Comparison of ENCODE assay signal across 1 cellular context in genomic region chr6:27161946-27162603, GRCh38.
TF ChIP-seq lines count a peak whose summit lies in the region.

No MANE protein-coding gene starts in this region.

TF ChIP-seq in K562, 482 proteins besides CTCF, POLR2A, EP300 and RAD21 (continued from another document and continues in another):
- TF ChIP-seq ZBTB40 (IDR thresholded peaks at IDR 0.05): peak; percentile 84
- peak; percentile 77; the same call in 1 of the 2 replicates for TF ChIP-seq ZBTB40 (CRISPR knock-in tag; IDR thresholded peaks at IDR 0.05)
- no peak for TF ChIP-seq HNRNPH1 (optimal IDR thresholded peaks at IDR 0.05; ENCODE audit: low read depth, low read length)
- no peak for TF ChIP-seq NONO (IDR thresholded peaks at IDR 0.05; ENCODE audit: low read depth in 2 of 2, low read length in 1 of 2)
- no peak for TF ChIP-seq PHF20 (IDR thresholded peaks at IDR 0.05; ENCODE audit: partially characterized antibody)
- no peak for TF ChIP-seq TAF15 (IDR thresholded peaks at IDR 0.05; ENCODE audit: low read depth, low read length)
- no peak for TF ChIP-seq SREBF2 (CRISPR knock-in tag; IDR thresholded peaks at IDR 0.05)
- TF ChIP-seq MAFG (tag; conservative IDR thresholded peaks at IDR 0.05): peak; percentile 74
- 0 out of 2 replicates have a peak, but pooled peaks have one; percentile 2 for TF ChIP-seq DNMT1 (IDR thresholded peaks at IDR 0.05)
- no peak for TF ChIP-seq TCF7 (IDR thresholded peaks at IDR 0.05; ENCODE audit: borderline replicate concordance)
- no peak for TF ChIP-seq TEAD1 (CRISPR knock-in tag; IDR thresholded peaks at IDR 0.05)
- no peak for TF ChIP-seq CBFA2T2 (conservative IDR thresholded peaks at IDR 0.05)
- 0 out of 2 replicates have a peak, but pooled peaks have one; percentile 41 for TF ChIP-seq ZSCAN29 (IDR thresholded peaks at IDR 0.05)
- 0 out of 2 replicates have a peak, but pooled peaks have one; percentile 27 for TF ChIP-seq FOXK1 (CRISPR knock-in tag; IDR thresholded peaks at IDR 0.05; ENCODE audit: borderline replicate concordance)
- no peak for TF ChIP-seq ZNF639 (CRISPR knock-in tag; conservative IDR thresholded peaks at IDR 0.05 in 1 of 2, IDR thresholded peaks at IDR 0.05 in 1 of 2)
- TF ChIP-seq ZNF24 (IDR thresholded peaks at IDR 0.05): peak; percentile 81; the same call in 1 of the 2 replicates
- TF ChIP-seq ARNT (IDR thresholded peaks at IDR 0.05): peak in 1 of 2 experiments; percentile 66; a peak in 3 of 4 replicates
- no peak for TF ChIP-seq SMARCE1 (IDR thresholded peaks at IDR 0.05)
- 0 out of 4 replicates have a peak, but pooled peaks of 1 of the 2 experiments have one; percentile 11 for TF ChIP-seq SRF (CRISPR knock-in tag; IDR thresholded peaks at IDR 0.05)
- TF ChIP-seq FOXK2 (conservative IDR thresholded peaks at IDR 0.05 in 1 of 2, IDR thresholded peaks at IDR 0.05 in 1 of 2; ENCODE audit: low read depth in 2 of 2): peak; percentile 76 to 86
- peak; percentile 59; the same call in 1 of the 2 replicates for TF ChIP-seq NFIC (IDR thresholded peaks at IDR 0.05)
- no peak for TF ChIP-seq PRMT5 (CRISPR knock-in tag; IDR thresholded peaks at IDR 0.05)
- TF ChIP-seq BHLHE40 (IDR thresholded peaks at IDR 0.05; ENCODE audit: low read length): no peak
- TF ChIP-seq ZNF140 (CRISPR knock-in tag; IDR thresholded peaks at IDR 0.05): no peak
- no peak for TF ChIP-seq ARID1B (IDR thresholded peaks at IDR 0.05)
- peak; percentile 67 for TF ChIP-seq BDP1 (IDR thresholded peaks at IDR 0.05; ENCODE audit: insufficient read depth, insufficient read length)
- no peak for TF ChIP-seq ZC3H11A (IDR thresholded peaks at IDR 0.05; ENCODE audit: low read depth, low read length)
- peak; percentile 95 for TF ChIP-seq BRD4 (IDR thresholded peaks at IDR 0.05)
- TF ChIP-seq FOSL1 (tag; conservative IDR thresholded peaks at IDR 0.05): peak; percentile 64
- peak; percentile 20; the same call in 1 of the 2 replicates for TF ChIP-seq RFX5 (IDR thresholded peaks at IDR 0.05; ENCODE audit: low read depth, low read length)
- no peak for TF ChIP-seq ZNF121 (CRISPR knock-in tag; conservative IDR thresholded peaks at IDR 0.05)
- TF ChIP-seq NCOA6 (IDR thresholded peaks at IDR 0.05): 0 out of 2 replicates have a peak, but pooled peaks have one; percentile 21
- TF ChIP-seq HDAC1 (IDR thresholded peaks at IDR 0.05): peak in 1 of 2 experiments; percentile 86; a peak in 1 of 4 replicates
- TF ChIP-seq NFE2L1 (tag; IDR thresholded peaks at IDR 0.05; ENCODE audit: borderline replicate concordance, low read depth): no peak; the same call in 1 of the 2 replicates
- TF ChIP-seq HCFC1 (IDR thresholded peaks at IDR 0.05; ENCODE audit: low read depth, low read length): no peak
- TF ChIP-seq CLOCK (CRISPR knock-in tag; IDR thresholded peaks at IDR 0.05; ENCODE audit: borderline replicate concordance): no peak
- TF ChIP-seq EP400 (IDR thresholded peaks at IDR 0.05): peak; percentile 68
- TF ChIP-seq RHOXF2B (CRISPR knock-in tag; conservative IDR thresholded peaks at IDR 0.05): no peak
- peak in 1 of 2 experiments; percentile 78 for TF ChIP-seq NCOA2 (IDR thresholded peaks at IDR 0.05; ENCODE audit: partially characterized antibody in 2 of 2)
- TF ChIP-seq FOXA3 (CRISPR knock-in tag; conservative IDR thresholded peaks at IDR 0.05 in 1 of 2, IDR thresholded peaks at IDR 0.05 in 1 of 2): no peak
- no peak for TF ChIP-seq DIDO1 (tag; IDR thresholded peaks at IDR 0.05; ENCODE audit: low read depth)
- peak; percentile 39; the same call in 1 of the 2 replicates for TF ChIP-seq MYC (IDR thresholded peaks at IDR 0.05; ENCODE audit: low read depth, low read length)
- no peak for TF ChIP-seq MYC (CRISPR knock-in tag; IDR thresholded peaks at IDR 0.05; ENCODE audit: borderline replicate concordance, low read depth)
- TF ChIP-seq KAT8 (IDR thresholded peaks at IDR 0.05; ENCODE audit: low read depth): no peak
- no peak; the same call in 1 of the 2 replicates for TF ChIP-seq ZFX (CRISPR knock-in tag; IDR thresholded peaks at IDR 0.05)
- TF ChIP-seq SRSF7 (optimal IDR thresholded peaks at IDR 0.05; ENCODE audit: low read depth, low read length): no peak
- TF ChIP-seq ZNF408 (CRISPR knock-in tag; IDR thresholded peaks at IDR 0.05; ENCODE audit: low read depth): no peak
- TF ChIP-seq ELF1 (tag; IDR thresholded peaks at IDR 0.05): no peak
- TF ChIP-seq GATAD2B (IDR thresholded peaks at IDR 0.05; ENCODE audit: borderline replicate concordance): peak; percentile 87; the same call in 1 of the 2 replicates
- TF ChIP-seq ZNF449 (CRISPR knock-in tag; IDR thresholded peaks at IDR 0.05): no peak
- TF ChIP-seq SLC30A9 (CRISPR knock-in tag; IDR thresholded peaks at IDR 0.05): no peak
- TF ChIP-seq LCOR (CRISPR knock-in tag; IDR thresholded peaks at IDR 0.05): 0 out of 2 replicates have a peak, but pooled peaks have one; percentile 30
- TF ChIP-seq ZNF174 (CRISPR knock-in tag; IDR thresholded peaks at IDR 0.05): no peak
- TF ChIP-seq NKRF (IDR thresholded peaks at IDR 0.05; ENCODE audit: borderline replicate concordance): no peak
- TF ChIP-seq ZNF347 (CRISPR knock-in tag; IDR thresholded peaks at IDR 0.05; ENCODE audit: low read depth): no peak
- peak; percentile 70; the same call in 1 of the 2 replicates for TF ChIP-seq ZNF644 (tag; IDR thresholded peaks at IDR 0.05; ENCODE audit: low read depth)
